ENCODE assay signal across 12 cellular contexts in the genomic region with DNA sequence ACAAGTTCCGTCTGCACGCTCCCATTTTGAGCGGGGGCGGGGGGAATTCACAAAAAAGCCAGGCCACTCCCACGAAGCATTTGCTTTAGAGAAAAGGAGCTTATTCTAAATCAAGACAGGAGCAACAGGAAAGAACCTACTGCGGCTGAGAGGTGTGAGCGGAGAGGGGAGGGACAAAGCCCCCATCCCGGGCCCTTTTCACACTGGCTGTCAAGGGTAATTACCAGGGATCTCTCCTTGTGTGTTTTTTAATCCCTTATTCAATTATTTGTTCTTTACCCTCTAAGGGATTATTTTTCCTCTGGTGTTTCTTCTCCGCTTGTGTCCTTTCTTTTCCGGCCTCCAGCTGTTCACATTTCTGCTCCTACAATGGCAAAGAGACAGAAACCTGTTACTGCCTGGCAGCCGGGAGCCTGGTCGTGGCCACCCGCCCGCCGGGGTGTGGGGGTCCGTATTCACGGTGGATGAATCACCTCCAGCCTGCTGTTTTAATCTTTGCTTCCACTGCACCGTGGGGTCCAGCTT.
DNase-seq lines count a peak whose midpoint lies in the region; ATAC-seq and TF ChIP-seq lines count a peak whose summit lies in the region.
"Had no signal": no experiment of that assay in that cellular context is flagged by ENCODE, and none has a peak within 500 bp of the region (broad histone marks: within the 10 kb centered on the region; RNA-seq: fewer than 3 reads in every experiment).

No MANE protein-coding gene starts in this region.

- H3K4me1 Mint-ChIP-seq in WTC11: peaks cover 38% of the 10 kb centered on the region

- POLR2A ChIA-PET in WTC11 (lab: Charles Lee): interaction anchor here (0.6 to 1.0 kb wide), 2 partner anchors 177 to 773 kb away, joined by 3 to 4 read pairs; no protein-coding TSS in a partner anchor

- H3K36me3 Mint-ChIP-seq in WTC11: no peaks in the 10 kb centered on the region
- H3K36me3 Mint-ChIP-seq: CD8-positive, alpha-beta T cell had no signal

- peaks cover 16% of the 10 kb centered on the region for H3K4me1 ChIP-seq in BE2C
- H3K4me1 ChIP-seq in HAP-1: peaks cover 28% of the 10 kb centered on the region
- peaks cover 12% of the 10 kb centered on the region for H3K4me1 ChIP-seq in mesodermal cell (ENCODE audit: control insufficient read depth, insufficient read depth, low read length, poor library complexity, severe bottlenecking)
- H3K4me1 ChIP-seq: parathyroid adenoma had no signal

- WGBS in mesodermal cell (ENCODE audit: insufficient coverage in 2 of 2), 2 experiments: 4 to 9% methylated on average over 13 to 15 of the region's 18 CpGs

- H3K27ac Mint-ChIP-seq in WTC11: no peak overlapping the region
- H3K27ac Mint-ChIP-seq: CD8-positive, alpha-beta T cell had no signal

- H3K4me3 ChIP-seq in BE2C (ENCODE audit: low read depth, low read length) (no peak overlapping the region), HAP-1 (peak overlapping the region; percentile 4), mesodermal cell (ENCODE audit: extremely low read depth, insufficient read depth, low read length, poor library complexity, severe bottlenecking) (no peak overlapping the region)

- in situ Hi-C loops in HAP-1 (cut with MboI; ENCODE audit: low sequenced_read_pairs): no loop called here

- no peaks in the 10 kb centered on the region for H3K9me3 Mint-ChIP-seq in WTC11
- H3K9me3 Mint-ChIP-seq: CD8-positive, alpha-beta T cell had no signal

- H3K9me3 ChIP-seq in BE2C: no peaks in the 10 kb centered on the region
- no peaks in the 10 kb centered on the region for H3K9me3 ChIP-seq in HAP-1
- no peaks in the 10 kb centered on the region for H3K9me3 ChIP-seq in mesodermal cell (ENCODE audit: control insufficient read depth, low read length)

- ATAC-seq in WTC11: peak; percentile 41
- ATAC-seq: CD8-positive, alpha-beta T cell had no signal

- H3K36me3 ChIP-seq in BE2C (no peaks in the 10 kb centered on the region), HAP-1 (replicated peaks) (no peaks in the 10 kb centered on the region), mesodermal cell (ENCODE audit: control insufficient read depth, insufficient read depth, low read length) (no peaks in the 10 kb centered on the region)

- H3K27me3 Mint-ChIP-seq in WTC11 (ENCODE audit: low read depth): peaks cover 28% of the 10 kb centered on the region

- TF ChIP-seq CTCF in BE2C (IDR thresholded peaks at IDR 0.05; ENCODE audit: low read depth, low read length) (no peak), WTC11 (IDR thresholded peaks at IDR 0.05) (no peak)

- DNase-seq in BE2C: peak; percentile 40
- peak; percentile 89 to 93 for DNase-seq in HAP-1 (ENCODE audit: low spot score in 2 of 2)
- DNase-seq in WTC11 (ENCODE audit: low spot score): no peak
- no peak for DNase-seq in occipital lobe (lab: John Stamatoyannopoulos, UW)
- DNase-seq in 8988T: no peak
- no peak for DNase-seq in dermis blood vessel endothelial cell
- no peak for DNase-seq in HPDE6-E6E7 (ENCODE audit: extremely low spot score)
- DNase-seq: CD8-positive, alpha-beta T cell; NCI-H526; SW 1271 had no signal

- no peaks in the 10 kb centered on the region for H3K27me3 ChIP-seq in BE2C
- H3K27me3 ChIP-seq in HAP-1 (ENCODE audit: low read depth): no peaks in the 10 kb centered on the region

- CTCF ChIA-PET in WTC11 (lab: Charles Lee): interaction anchor here (0.9 to 3.3 kb wide), 18 partner anchors 9 to 253 kb away, joined by 3 to 30 read pairs (median 4); no protein-coding TSS in a partner anchor

- peak overlapping the region; percentile 3 for H3K27ac ChIP-seq in mesodermal cell (ENCODE audit: low read depth, low read length, severe bottlenecking)
- H3K27ac ChIP-seq: parathyroid adenoma had no signal

- H3K4me3 Mint-ChIP-seq in WTC11: peak overlapping the region; percentile 57
- H3K4me3 Mint-ChIP-seq: CD8-positive, alpha-beta T cell had no signal

TF ChIP-seq in WTC11, 78 proteins besides CTCF, POLR2A, EP300 and RAD21 (continues in another document):
- TF ChIP-seq, protein P1, sequence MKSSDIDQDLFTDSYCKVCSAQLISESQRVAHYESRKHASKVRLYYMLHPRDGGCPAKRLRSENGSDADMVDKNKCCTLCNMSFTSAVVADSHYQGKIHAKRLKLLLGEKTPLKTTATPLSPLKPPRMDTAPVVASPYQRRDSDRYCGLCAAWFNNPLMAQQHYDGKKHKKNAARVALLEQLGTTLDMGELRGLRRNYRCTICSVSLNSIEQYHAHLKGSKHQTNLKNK (CRISPR knock-in tag; IDR thresholded peaks at IDR 0.05): no peak
- TF ChIP-seq KAT7 (CRISPR knock-in tag; IDR thresholded peaks at IDR 0.05; ENCODE audit: borderline replicate concordance) (no peak), ESRRA (CRISPR knock-in tag; IDR thresholded peaks at IDR 0.05; ENCODE audit: borderline replicate concordance) (no peak), SMAD3 (CRISPR knock-in tag; IDR thresholded peaks at IDR 0.05; ENCODE audit: borderline replicate concordance) (no peak), ZNF232 (CRISPR knock-in tag; IDR thresholded peaks at IDR 0.05) (no peak), ZNF396 (CRISPR knock-in tag; IDR thresholded peaks at IDR 0.05; ENCODE audit: borderline replicate concordance) (no peak), ZBTB21 (CRISPR knock-in tag; IDR thresholded peaks at IDR 0.05; ENCODE audit: borderline replicate concordance) (no peak), GABPB1 (CRISPR knock-in tag; IDR thresholded peaks at IDR 0.05) (no peak), GRHL2 (CRISPR knock-in tag; IDR thresholded peaks at IDR 0.05; ENCODE audit: insufficient replicate concordance, severe bottlenecking) (no peak), OVOL2 (CRISPR knock-in tag; IDR thresholded peaks at IDR 0.05; ENCODE audit: borderline replicate concordance) (no peak)
- TF ChIP-seq, protein P2, sequence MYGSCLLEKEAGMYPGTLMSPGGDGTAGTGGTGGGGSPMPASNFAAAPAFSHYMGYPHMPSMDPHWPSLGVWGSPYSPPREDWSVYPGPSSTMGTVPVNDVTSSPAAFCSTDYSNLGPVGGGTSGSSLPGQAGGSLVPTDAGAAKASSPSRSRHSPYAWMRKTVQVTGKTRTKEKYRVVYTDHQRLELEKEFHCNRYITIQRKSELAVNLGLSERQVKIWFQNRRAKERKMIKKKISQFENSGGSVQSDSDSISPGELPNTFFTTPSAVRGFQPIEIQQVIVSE (CRISPR knock-in tag; IDR thresholded peaks at IDR 0.05; ENCODE audit: borderline replicate concordance): no peak
- TF ChIP-seq, protein P3, sequence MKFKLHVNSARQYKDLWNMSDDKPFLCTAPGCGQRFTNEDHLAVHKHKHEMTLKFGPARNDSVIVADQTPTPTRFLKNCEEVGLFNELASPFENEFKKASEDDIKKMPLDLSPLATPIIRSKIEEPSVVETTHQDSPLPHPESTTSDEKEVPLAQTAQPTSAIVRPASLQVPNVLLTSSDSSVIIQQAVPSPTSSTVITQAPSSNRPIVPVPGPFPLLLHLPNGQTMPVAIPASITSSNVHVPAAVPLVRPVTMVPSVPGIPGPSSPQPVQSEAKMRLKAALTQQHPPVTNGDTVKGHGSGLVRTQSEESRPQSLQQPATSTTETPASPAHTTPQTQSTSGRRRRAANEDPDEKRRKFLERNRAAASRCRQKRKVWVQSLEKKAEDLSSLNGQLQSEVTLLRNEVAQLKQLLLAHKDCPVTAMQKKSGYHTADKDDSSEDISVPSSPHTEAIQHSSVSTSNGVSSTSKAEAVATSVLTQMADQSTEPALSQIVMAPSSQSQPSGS (CRISPR knock-in tag; IDR thresholded peaks at IDR 0.05; ENCODE audit: borderline replicate concordance, low read depth): no peak
- TF ChIP-seq, protein P4, sequence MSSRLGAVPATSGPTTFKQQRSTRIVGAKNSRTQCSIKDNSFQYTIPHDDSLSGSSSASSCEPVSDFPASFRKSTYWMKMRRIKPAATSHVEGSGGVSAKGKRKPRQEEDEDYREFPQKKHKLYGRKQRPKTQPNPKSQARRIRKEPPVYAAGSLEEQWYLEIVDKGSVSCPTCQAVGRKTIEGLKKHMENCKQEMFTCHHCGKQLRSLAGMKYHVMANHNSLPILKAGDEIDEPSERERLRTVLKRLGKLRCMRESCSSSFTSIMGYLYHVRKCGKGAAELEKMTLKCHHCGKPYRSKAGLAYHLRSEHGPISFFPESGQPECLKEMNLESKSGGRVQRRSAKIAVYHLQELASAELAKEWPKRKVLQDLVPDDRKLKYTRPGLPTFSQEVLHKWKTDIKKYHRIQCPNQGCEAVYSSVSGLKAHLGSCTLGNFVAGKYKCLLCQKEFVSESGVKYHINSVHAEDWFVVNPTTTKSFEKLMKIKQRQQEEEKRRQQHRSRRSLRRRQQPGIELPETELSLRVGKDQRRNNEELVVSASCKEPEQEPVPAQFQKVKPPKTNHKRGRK (CRISPR knock-in tag; IDR thresholded peaks at IDR 0.05; ENCODE audit: borderline replicate concordance): no peak
- TF ChIP-seq, protein P5, sequence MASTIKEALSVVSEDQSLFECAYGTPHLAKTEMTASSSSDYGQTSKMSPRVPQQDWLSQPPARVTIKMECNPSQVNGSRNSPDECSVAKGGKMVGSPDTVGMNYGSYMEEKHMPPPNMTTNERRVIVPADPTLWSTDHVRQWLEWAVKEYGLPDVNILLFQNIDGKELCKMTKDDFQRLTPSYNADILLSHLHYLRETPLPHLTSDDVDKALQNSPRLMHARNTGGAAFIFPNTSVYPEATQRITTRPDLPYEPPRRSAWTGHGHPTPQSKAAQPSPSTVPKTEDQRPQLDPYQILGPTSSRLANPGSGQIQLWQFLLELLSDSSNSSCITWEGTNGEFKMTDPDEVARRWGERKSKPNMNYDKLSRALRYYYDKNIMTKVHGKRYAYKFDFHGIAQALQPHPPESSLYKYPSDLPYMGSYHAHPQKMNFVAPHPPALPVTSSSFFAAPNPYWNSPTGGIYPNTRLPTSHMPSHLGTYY (CRISPR knock-in tag; IDR thresholded peaks at IDR 0.05): no peak

Comparison
In these comparisons a context has a peak if more than half of its experiments do, and no peak if none do; other contexts are left out.
1. DNase-seq: peak in BE2C (single experiment) and HAP-1 (2 of 2); none in WTC11 (single experiment), occipital lobe (single experiment), 8988T (single experiment), dermis blood vessel endothelial cell (single experiment) and HPDE6-E6E7 (single experiment).